ENCODE assay signal across 12 cellular contexts in genomic region chr6:38033442-38033982, GRCh38.
"Had no signal": no experiment of that assay in that cellular context is flagged by ENCODE, and none has a peak within 500 bp of the region (broad histone marks: within the 10 kb centered on the region; RNA-seq: fewer than 3 reads in every experiment).

No MANE protein-coding gene starts in this region.

- H3K4me3 ChIP-seq: coronary artery, left ventricle myocardium inferior, right atrium auricular region, skin epidermis had no signal

- H3K27ac ChIP-seq: coronary artery, foreskin keratinocyte, left ventricle myocardium inferior, parathyroid adenoma, right atrium auricular region, skin epidermis had no signal

- H3K27me3 Mint-ChIP-seq: activated CD8-positive, alpha-beta T cell treated with anti-CD3 and anti-CD28 coated beads for 36 hours; stimulated activated memory B cell treated with anti-CD40 and anti-IgM and Interleukin-4, amounts not matched to agents 10 μg/mL and 1 μg/mL and 100 μg/mL, for 72 hours had no signal

- H3K9me3 Mint-ChIP-seq: activated CD8-positive, alpha-beta T cell treated with anti-CD3 and anti-CD28 coated beads for 36 hours had no signal

- H3K27me3 ChIP-seq: foreskin keratinocyte, right atrium auricular region had no signal

- H3K36me3 ChIP-seq: left ventricle myocardium inferior, right atrium auricular region had no signal

- DNase-seq: activated CD8-positive, alpha-beta memory T cell treated with anti-CD3 and anti-CD28 coated beads, Interleukin-2, amount 50 U/mL, for 48 hours; activated CD8-positive, alpha-beta T cell treated with anti-CD3 and anti-CD28 coated beads for 36 hours; activated naive CD4-positive, alpha-beta T cell; effector CD4-positive, alpha-beta T cell; foreskin keratinocyte; left ventricle myocardium inferior; T1000 had no signal

- H3K4me3 Mint-ChIP-seq: activated CD8-positive, alpha-beta T cell treated with anti-CD3 and anti-CD28 coated beads for 36 hours; stimulated activated memory B cell treated with anti-CD40 and anti-IgM and Interleukin-4, amounts not matched to agents 10 μg/mL and 1 μg/mL and 100 μg/mL, for 72 hours had no signal

- H3K9me3 ChIP-seq: left ventricle myocardium inferior, right atrium auricular region had no signal

- H3K27ac Mint-ChIP-seq: activated CD8-positive, alpha-beta T cell treated with anti-CD3 and anti-CD28 coated beads for 36 hours; stimulated activated memory B cell treated with anti-CD40 and anti-IgM and Interleukin-4, amounts not matched to agents 10 μg/mL and 1 μg/mL and 100 μg/mL, for 72 hours had no signal
